8 cellular contexts compared by ENCODE assay signal in genomic region chrX:115560978-115561604, GRCh38. TPM values are rescaled to one million over a fixed set of nuclear protein-coding genes. Genes with fewer than 3 reads are reported as not detected.
A peak's percentile ranks its signal among the peaks of the same experiment; 100 is the strongest.
DNase-seq lines count a peak whose midpoint lies in the region; ATAC-seq, FAIRE-seq and TF ChIP-seq lines count a peak whose summit lies in the region.

Gene PLS3 (plus strand): TSS chrX:115561174. CDS start chrX:115610251, 49,077 bp downstream.

- TF ChIP-seq CTCF in 22Rv1 (IDR thresholded peaks at IDR 0.05) (no peak), GM12864 (IDR thresholded peaks at IDR 0.05; ENCODE audit: low read depth, low read length, missing control alignments) (no peak), colonic mucosa (IDR thresholded peaks at IDR 0.05) (no peak), keratinocyte (optimal IDR thresholded peaks at IDR 0.05 in 1 of 3, IDR thresholded peaks at IDR 0.05 in 1 of 3, conservative IDR thresholded peaks at IDR 0.05 in 1 of 3; ENCODE audit: extremely low read depth in 1 of 3, insufficient read depth in 2 of 3, low read length in 3 of 3) (no peak)

- H3K9me1 ChIP-seq in keratinocyte (ENCODE audit: control insufficient read depth, extremely low read depth, insufficient read depth, low read length), result no peaks in the 10 kb centered on the region

- WGBS in small intestine, 3 donors, result 1 to 5% (median 5%) methylated on average over 25 to 40 of the region's 40 CpGs

- no peaks in the 10 kb centered on the region for H3K36me3 ChIP-seq in colonic mucosa
- H3K36me3 ChIP-seq in keratinocyte (ENCODE audit: control insufficient read depth in 2 of 2, extremely low read depth in 1 of 2, insufficient read depth in 2 of 2, low read length in 2 of 2), result no peaks in the 10 kb centered on the region
- H3K36me3 ChIP-seq in small intestine (ENCODE audit: control insufficient read depth in 2 of 2, insufficient read depth in 2 of 2, low read length in 2 of 2), result no peaks in the 10 kb centered on the region

- FAIRE-seq in RCC 7860 (lab: Jason Lieb, UNC), result peak; percentile 29
- FAIRE-seq in keratinocyte (lab: Jason Lieb, UNC), result no peak
- FAIRE-seq in small intestine (lab: Jason Lieb, UNC), result no peak

- no peak within 1 kb of the TSS for H2AFZ ChIP-seq in keratinocyte (ENCODE audit: control insufficient read depth, low read length)

- H3K27me3 ChIP-seq in colonic mucosa (peaks cover 27% of the 10 kb centered on the region), keratinocyte (ENCODE audit: control insufficient read depth, extremely low read depth, insufficient read depth, low read length) (peaks cover 28% of the 10 kb centered on the region), small intestine (ENCODE audit: control insufficient read depth in 2 of 2, insufficient read depth in 2 of 2, low read length in 2 of 2) (no peaks in the 10 kb centered on the region)

- peak; percentile 63 for ATAC-seq in HG03280 (IDR thresholded peaks at IDR 0.05; ENCODE audit: unreplicated experiment)
- ATAC-seq in HG03457 (IDR thresholded peaks at IDR 0.05; ENCODE audit: unreplicated experiment), result no peak

- no peaks in the 10 kb centered on the region for H3K9me3 ChIP-seq in colonic mucosa
- no peaks in the 10 kb centered on the region for H3K9me3 ChIP-seq in keratinocyte (ENCODE audit: control insufficient read depth, low read depth, low read length)
- no peaks in the 10 kb centered on the region for H3K9me3 ChIP-seq in small intestine (ENCODE audit: control insufficient read depth, low read depth)

- H3K4me1 ChIP-seq in colonic mucosa, result no peaks in the 10 kb centered on the region
- peaks cover 20% of the 10 kb centered on the region for H3K4me1 ChIP-seq in keratinocyte (ENCODE audit: control insufficient read depth, extremely low read depth, insufficient read depth, low read length)
- no peaks in the 10 kb centered on the region for H3K4me1 ChIP-seq in small intestine (ENCODE audit: control insufficient read depth in 2 of 2, insufficient read depth in 1 of 2, low read depth in 1 of 2, low read length in 1 of 2)

- H3K9ac ChIP-seq in colonic mucosa (ENCODE audit: low read depth in 2 of 2, low read length in 2 of 2) (peak within 1 kb of the TSS; percentile 7 to 53), keratinocyte (ENCODE audit: control insufficient read depth, extremely low read depth, insufficient read depth, low read length) (peak within 1 kb of the TSS; percentile 93)

- intact Hi-C loops in colonic mucosa (cut with DNase I), result no loop called here

- peak within 1 kb of the TSS; percentile 76 for H3K4me2 ChIP-seq in keratinocyte (ENCODE audit: control insufficient read depth, extremely low read depth, insufficient read depth, low read depth, low read length)

- H3K27ac ChIP-seq in 22Rv1 (peak within 1 kb of the TSS; percentile 93), colonic mucosa (peak within 1 kb of the TSS; percentile 65), keratinocyte (ENCODE audit: control insufficient read depth, insufficient read depth, low read length) (peak within 1 kb of the TSS; percentile 88), small intestine (ENCODE audit: low read depth in 1 of 2, low read length in 1 of 2) (peak within 1 kb of the TSS; percentile 27 to 91)

- no peaks in the 10 kb centered on the region for H4K20me1 ChIP-seq in keratinocyte (ENCODE audit: control insufficient read depth, extremely low read depth, insufficient read depth, low read length)

- peak; percentile 19 for DNase-seq in GM12864 (ENCODE audit: low read depth)
- peak; percentile 74 for DNase-seq in RCC 7860 (ENCODE audit: low spot score)
- DNase-seq in colonic mucosa, result peak; percentile 84
- DNase-seq in keratinocyte (ENCODE audit: low read depth, low spot score), result no peak
- peak; percentile 55 for DNase-seq in small intestine

- dilution Hi-C loops in keratinocyte (cut with MboI; ENCODE audit: extremely low pct_ligation_motif_present, low sequenced_read_pairs), result no loop called here

- H3K4me3 ChIP-seq in GM12864 (ENCODE audit: low read depth, low read length) (peak within 1 kb of the TSS; percentile 58), colonic mucosa (peak within 1 kb of the TSS; percentile 52), keratinocyte (ENCODE audit: control insufficient read depth in 2 of 3, extremely low read depth in 1 of 3, insufficient read depth in 2 of 3, low read depth in 1 of 3, low read length in 3 of 3) (peak within 1 kb of the TSS; percentile 62 to 81 (median 80)), small intestine (ENCODE audit: low read depth in 1 of 2, low read length in 2 of 2) (peak within 1 kb of the TSS; percentile 46 to 53)

- peaks cover 47% of the 10 kb centered on the region for H3K79me2 ChIP-seq in keratinocyte (ENCODE audit: control insufficient read depth, insufficient read depth, low read length)

RNA-seq across cellular contexts. Expression of gene PLS3, which starts in this region (rescaled TPM):
- 10 to 100 TPM; 23.8 to 33.0 TPM for total RNA-seq in colonic mucosa
- polyA plus RNA-seq in keratinocyte, result 278 to 457 TPM (median 317 TPM) in 3 replicates
- polyA plus RNA-seq in keratinocyte (2011; ENCODE audit: low read depth), result 370 TPM
- polyA plus RNA-seq in keratinocyte (2011; cell fraction: cytosol; rRNA removed), result 248 and 484 TPM in 2 replicates
- polyA plus RNA-seq in keratinocyte (2011; cell fraction: nucleus; rRNA removed), result 341 and 411 TPM in 2 replicates
- 267 and 275 TPM in 2 replicates for polyA plus RNA-seq in keratinocyte (2012; ENCODE audit: low replicate concordance)
- polyA minus RNA-seq in keratinocyte, result 65.0 to 439 TPM (median 288 TPM) in 3 replicates
- 206 TPM for polyA minus RNA-seq in keratinocyte (2011; cell fraction: cytosol; rRNA and poly(A)+ RNA removed)
- polyA minus RNA-seq in keratinocyte (2011; cell fraction: nucleus; rRNA and poly(A)+ RNA removed), result 210 and 409 TPM in 2 replicates
- polyA plus RNA-seq in small intestine, result 10 to 100 TPM in 2 of 3 donors, 1 to 10 TPM in 1; 8.4 to 40.9 (median 10.3) TPM

Comparison
In these comparisons a context has a peak if more than half of its experiments do, and no peak if none do; other contexts are left out.
1. RNA of gene PLS3 (polyA plus RNA-seq): 248 to 484 TPM in keratinocyte; 8.4 to 40.9 TPM in small intestine; every median in the first group is over 4 times any median in the second.
2. Peak in every context shown above with its lines, with median percentiles within 50 percentile points of each other: H3K27ac ChIP-seq and H3K4me3 ChIP-seq.